In genomic region chr1:210400043-210400840, GRCh38 we compare ENCODE assay signal across 9 cellular contexts.
A peak's percentile ranks its signal among the peaks of the same experiment; 100 is the strongest.
DNase-seq lines count a peak whose midpoint lies in the region; ATAC-seq and TF ChIP-seq lines count a peak whose summit lies in the region.
"Had no signal": no experiment of that assay in that cellular context is flagged by ENCODE, and none has a peak within 500 bp of the region (broad histone marks: within the 10 kb centered on the region; RNA-seq: fewer than 3 reads in every experiment).

No MANE protein-coding gene starts in this region.

- no peak for TF ChIP-seq EP300 in transverse colon (IDR thresholded peaks at IDR 0.05; ENCODE audit: low read depth)

- peaks cover 7% of the 10 kb centered on the region for H3K27me3 Mint-ChIP-seq in activated CD8-positive, alpha-beta T cell treated with anti-CD3 and anti-CD28 coated beads, Interleukin-2, amount 10 ng/mL, durations not matched to agents 7 days and 5 days (ENCODE audit: low read depth)
- H3K27me3 Mint-ChIP-seq in naive thymus-derived CD8-positive, alpha-beta T cell: peaks cover 0 to 14% (median 0%) of the 10 kb centered on the region in 5 donors
- H3K27me3 Mint-ChIP-seq: dendritic cell treated with granulocyte-macrophage colony-stimulating factor and Interleukin-4, amounts not matched to agents 40 ng/mL and 50 ng/mL, for 4 days had no signal

- 57% methylated on average over 5 of the region's 5 CpGs; no CpG with 5 or more reads in 1 of the 2 donors for WGBS in transverse colon (ENCODE audit: low coverage in 1 of 2), 2 donors

- H3K27ac Mint-ChIP-seq in activated CD8-positive, alpha-beta T cell treated with anti-CD3 and anti-CD28 coated beads, Interleukin-2, amount 10 ng/mL, durations not matched to agents 7 days and 5 days: no peak overlapping the region
- H3K27ac Mint-ChIP-seq in naive thymus-derived CD8-positive, alpha-beta T cell: no peak overlapping the region
- H3K27ac Mint-ChIP-seq: dendritic cell treated with granulocyte-macrophage colony-stimulating factor and Interleukin-4, amounts not matched to agents 40 ng/mL and 50 ng/mL, for 4 days had no signal

- peaks cover 13% of the 10 kb centered on the region for H3K4me1 Mint-ChIP-seq in activated CD8-positive, alpha-beta T cell treated with anti-CD3 and anti-CD28 coated beads, Interleukin-2, amount 10 ng/mL, durations not matched to agents 7 days and 5 days (ENCODE audit: low read depth)
- H3K4me1 Mint-ChIP-seq in naive thymus-derived CD8-positive, alpha-beta T cell: peaks cover 6 to 16% (median 13%) of the 10 kb centered on the region in 4 donors

- H3K9me3 ChIP-seq in transverse colon: no peaks in the 10 kb centered on the region

- H3K4me3 Mint-ChIP-seq in activated CD8-positive, alpha-beta T cell treated with anti-CD3 and anti-CD28 coated beads, Interleukin-2, amount 10 ng/mL, durations not matched to agents 7 days and 5 days: no peak overlapping the region
- H3K4me3 Mint-ChIP-seq in naive thymus-derived CD8-positive, alpha-beta T cell: no peak overlapping the region
- H3K4me3 Mint-ChIP-seq: dendritic cell treated with granulocyte-macrophage colony-stimulating factor and Interleukin-4, amounts not matched to agents 40 ng/mL and 50 ng/mL, for 4 days had no signal

- ATAC-seq in GM19468 (IDR thresholded peaks at IDR 0.05; ENCODE audit: extremely low read depth, unreplicated experiment): peak; percentile 70
- peak; percentile 95 for ATAC-seq in HG03521 (IDR thresholded peaks at IDR 0.05; ENCODE audit: unreplicated experiment)
- ATAC-seq in activated CD8-positive, alpha-beta T cell treated with anti-CD3 and anti-CD28 coated beads, Interleukin-2, amount 10 ng/mL, durations not matched to agents 7 days and 5 days: peak; percentile 85
- ATAC-seq in naive thymus-derived CD8-positive, alpha-beta T cell: peak; percentile 43 to 57

- H3K27me3 ChIP-seq in transverse colon: no peaks in the 10 kb centered on the region

- peak; percentile 66 for DNase-seq in DMS153 treated with DMSO at 0.1 percent for 48 hours (lab: John Stamatoyannopoulos, UW; ENCODE audit: unreplicated experiment)
- peak; percentile 89 for DNase-seq in NCI-H82 (lab: John Stamatoyannopoulos, UW)
- DNase-seq in activated CD8-positive, alpha-beta T cell treated with anti-CD3 and anti-CD28 coated beads, Interleukin-2, amount 10 ng/mL, durations not matched to agents 7 days and 5 days: peak; percentile 63
- no peak for DNase-seq in epithelial cell of proximal tubule (ENCODE audit: low read depth)
- DNase-seq in naive thymus-derived CD8-positive, alpha-beta T cell: peak in 6 of 10 donors; percentile 4 to 64 (median 19)
- DNase-seq in transverse colon: peak; percentile 38

- no peaks in the 10 kb centered on the region for H3K36me3 Mint-ChIP-seq in activated CD8-positive, alpha-beta T cell treated with anti-CD3 and anti-CD28 coated beads, Interleukin-2, amount 10 ng/mL, durations not matched to agents 7 days and 5 days (ENCODE audit: low read depth)
- H3K36me3 Mint-ChIP-seq in naive thymus-derived CD8-positive, alpha-beta T cell: peaks cover 0 to 4% (median 0%) of the 10 kb centered on the region in 3 donors

- no peaks in the 10 kb centered on the region for H3K4me1 ChIP-seq in transverse colon

- H3K36me3 ChIP-seq in transverse colon: no peaks in the 10 kb centered on the region

- no peak overlapping the region for H3K27ac ChIP-seq in transverse colon

- intact Hi-C loops in transverse colon (cut with DNase I; ENCODE audit: low total_unique reads): no loop called here

- in situ Hi-C loops in transverse colon (cut with MboI; ENCODE audit: low pct_ligation_motif_present in 1 of 4, low pct_unique_long_range_greater_than_20kb in 1 of 4, low sequenced_read_pairs in 3 of 4): loop anchor here (10.0 to 25.0 kb wide), 3 partner anchors 735 to 1262 kb away; partner anchors contain the start of gene KCNH1 (in 4 of the 4)

- CTCF ChIA-PET in activated CD8-positive, alpha-beta T cell treated with anti-CD3 and anti-CD28 coated beads, Interleukin-2, amount 10 ng/mL, durations not matched to agents 7 days and 5 days (lab: Charles Lee): interaction anchor here (0.6 to 4.6 kb wide), 34 partner anchors 8 to 734 kb away, joined by 3 to 51 read pairs (median 4); partner anchors contain the start of genes HHAT and KCNH1

- TF ChIP-seq CTCF in epithelial cell of proximal tubule (conservative IDR thresholded peaks at IDR 0.05; ENCODE audit: low read depth, low read length) (peak; percentile 98), transverse colon (IDR thresholded peaks at IDR 0.05) (peak; percentile 65 to 77 (median 73))

- no peak for TF ChIP-seq POLR2A in transverse colon (IDR thresholded peaks at IDR 0.05)

- POLR2A ChIA-PET in activated CD8-positive, alpha-beta T cell treated with anti-CD3 and anti-CD28 coated beads, Interleukin-2, amount 10 ng/mL, durations not matched to agents 7 days and 5 days (lab: Charles Lee): interaction anchor here (0.6 to 2.0 kb wide), 5 partner anchors 23 to 166 kb away, joined by 3 to 20 read pairs (median 6); no protein-coding TSS in a partner anchor
- POLR2A ChIA-PET in naive thymus-derived CD8-positive, alpha-beta T cell (lab: Charles Lee): no interaction called here

- no peak overlapping the region for H3K4me3 ChIP-seq in epithelial cell of proximal tubule (ENCODE audit: low read depth, low read length)
- H3K4me3 ChIP-seq in transverse colon: no peak overlapping the region

- no peaks in the 10 kb centered on the region for H3K9me3 Mint-ChIP-seq in activated CD8-positive, alpha-beta T cell treated with anti-CD3 and anti-CD28 coated beads, Interleukin-2, amount 10 ng/mL, durations not matched to agents 7 days and 5 days (ENCODE audit: insufficient read depth)
- peaks cover 0 to 3% (median 0%) of the 10 kb centered on the region in 9 donors for H3K9me3 Mint-ChIP-seq in naive thymus-derived CD8-positive, alpha-beta T cell
- H3K9me3 Mint-ChIP-seq: dendritic cell treated with granulocyte-macrophage colony-stimulating factor and Interleukin-4, amounts not matched to agents 40 ng/mL and 50 ng/mL, for 4 days had no signal
